1 cellular context compared by ENCODE assay signal in genomic region chr12:112419269-112420133, GRCh38.
TF ChIP-seq lines count a peak whose summit lies in the region.

No MANE protein-coding gene starts in this region.

TF ChIP-seq in K562, 482 proteins besides CTCF, POLR2A, EP300 and RAD21 (continued from another document and continues in another):
- no peak for TF ChIP-seq ZBTB40 (IDR thresholded peaks at IDR 0.05)
- no peak for TF ChIP-seq ZBTB40 (CRISPR knock-in tag; IDR thresholded peaks at IDR 0.05)
- no peak for TF ChIP-seq DNMT1 (IDR thresholded peaks at IDR 0.05)
- TF ChIP-seq ADNP (tag; IDR thresholded peaks at IDR 0.05): peak; percentile 97
- TF ChIP-seq CREB3 (tag; conservative IDR thresholded peaks at IDR 0.05; ENCODE audit: low read depth): no peak
- TF ChIP-seq ZNF668 (CRISPR knock-in tag; IDR thresholded peaks at IDR 0.05): no peak
- no peak for TF ChIP-seq ZNF655 (CRISPR knock-in tag; IDR thresholded peaks at IDR 0.05)
- TF ChIP-seq THRA (IDR thresholded peaks at IDR 0.05): no peak
- TF ChIP-seq TBP (optimal IDR thresholded peaks at IDR 0.05; ENCODE audit: low read depth, low read length): peak; percentile 33
- TF ChIP-seq ZNF436 (CRISPR knock-in tag; IDR thresholded peaks at IDR 0.05): no peak
- TF ChIP-seq TAL1 (IDR thresholded peaks at IDR 0.05): no peak
- TF ChIP-seq SOX6 (IDR thresholded peaks at IDR 0.05): no peak
- TF ChIP-seq, protein P1, sequence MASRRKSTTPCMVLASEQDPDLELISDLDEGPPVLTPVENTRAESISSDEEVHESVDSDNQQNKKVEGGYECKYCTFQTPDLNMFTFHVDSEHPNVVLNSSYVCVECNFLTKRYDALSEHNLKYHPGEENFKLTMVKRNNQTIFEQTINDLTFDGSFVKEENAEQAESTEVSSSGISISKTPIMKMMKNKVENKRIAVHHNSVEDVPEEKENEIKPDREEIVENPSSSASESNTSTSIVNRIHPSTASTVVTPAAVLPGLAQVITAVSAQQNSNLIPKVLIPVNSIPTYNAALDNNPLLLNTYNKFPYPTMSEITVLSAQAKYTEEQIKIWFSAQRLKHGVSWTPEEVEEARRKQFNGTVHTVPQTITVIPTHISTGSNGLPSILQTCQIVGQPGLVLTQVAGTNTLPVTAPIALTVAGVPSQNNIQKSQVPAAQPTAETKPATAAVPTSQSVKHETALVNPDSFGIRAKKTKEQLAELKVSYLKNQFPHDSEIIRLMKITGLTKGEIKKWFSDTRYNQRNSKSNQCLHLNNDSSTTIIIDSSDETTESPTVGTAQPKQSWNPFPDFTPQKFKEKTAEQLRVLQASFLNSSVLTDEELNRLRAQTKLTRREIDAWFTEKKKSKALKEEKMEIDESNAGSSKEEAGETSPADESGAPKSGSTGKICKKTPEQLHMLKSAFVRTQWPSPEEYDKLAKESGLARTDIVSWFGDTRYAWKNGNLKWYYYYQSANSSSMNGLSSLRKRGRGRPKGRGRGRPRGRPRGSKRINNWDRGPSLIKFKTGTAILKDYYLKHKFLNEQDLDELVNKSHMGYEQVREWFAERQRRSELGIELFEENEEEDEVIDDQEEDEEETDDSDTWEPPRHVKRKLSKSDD (conservative IDR thresholded peaks at IDR 0.05; ENCODE audit: low read length): no peak
- TF ChIP-seq XRCC4 (IDR thresholded peaks at IDR 0.05; ENCODE audit: extremely low read depth, insufficient read depth, insufficient read length): no peak
- no peak for TF ChIP-seq THRB (CRISPR knock-in tag; conservative IDR thresholded peaks at IDR 0.05)
- peak; percentile 88 for TF ChIP-seq ATF3 (IDR thresholded peaks at IDR 0.05)
- no peak for TF ChIP-seq ATF3 (CRISPR knock-in tag; conservative IDR thresholded peaks at IDR 0.05)
- TF ChIP-seq ZNF589 (CRISPR knock-in tag; IDR thresholded peaks at IDR 0.05; ENCODE audit: low read depth): peak; percentile 6; the same call in 1 of the 2 replicates
- no peak for TF ChIP-seq TCF7 (IDR thresholded peaks at IDR 0.05; ENCODE audit: borderline replicate concordance)
- no peak for TF ChIP-seq MAFG (tag; conservative IDR thresholded peaks at IDR 0.05)
- no peak for TF ChIP-seq NELFE (IDR thresholded peaks at IDR 0.05; ENCODE audit: insufficient read depth, insufficient read length)
- TF ChIP-seq ZNF263 (CRISPR knock-in tag; IDR thresholded peaks at IDR 0.05; ENCODE audit: borderline replicate concordance): no peak
- TF ChIP-seq HCFC1 (IDR thresholded peaks at IDR 0.05; ENCODE audit: low read depth, low read length): no peak
- TF ChIP-seq RBM25 (IDR thresholded peaks at IDR 0.05; ENCODE audit: low read depth, low read length, severe bottlenecking): peak; percentile 99
- TF ChIP-seq TARDBP (IDR thresholded peaks at IDR 0.05): no peak
- no peak for TF ChIP-seq E2F6 (IDR thresholded peaks at IDR 0.05; ENCODE audit: borderline replicate concordance in 1 of 2, extremely low read depth in 1 of 2, insufficient read depth in 1 of 2, insufficient read length in 1 of 2, low read depth in 1 of 2, low read length in 1 of 2, poor library complexity in 1 of 2, severe bottlenecking in 1 of 2)
- no peak for TF ChIP-seq ZNF224 (CRISPR knock-in tag; IDR thresholded peaks at IDR 0.05)
- no peak for TF ChIP-seq ZNF143 (CRISPR knock-in tag; IDR thresholded peaks at IDR 0.05)
- TF ChIP-seq THRAP3 (IDR thresholded peaks at IDR 0.05; ENCODE audit: borderline replicate concordance): no peak
- no peak for TF ChIP-seq RUNX1 (IDR thresholded peaks at IDR 0.05; ENCODE audit: low read depth)
- TF ChIP-seq, protein P2, sequence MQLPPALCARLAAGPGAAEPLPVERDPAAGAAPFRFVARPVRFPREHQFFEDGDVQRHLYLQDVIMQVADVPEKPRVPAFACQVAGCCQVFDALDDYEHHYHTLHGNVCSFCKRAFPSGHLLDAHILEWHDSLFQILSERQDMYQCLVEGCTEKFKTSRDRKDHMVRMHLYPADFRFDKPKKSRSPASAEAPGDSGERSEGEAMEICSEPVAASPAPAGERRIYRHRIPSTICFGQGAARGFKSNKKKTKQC (CRISPR knock-in tag; IDR thresholded peaks at IDR 0.05): no peak
- TF ChIP-seq TSC22D4 (tag; IDR thresholded peaks at IDR 0.05): no peak
- TF ChIP-seq ZNF644 (tag; IDR thresholded peaks at IDR 0.05; ENCODE audit: low read depth): no peak
- TF ChIP-seq EHMT2 (IDR thresholded peaks at IDR 0.05): no peak
- TF ChIP-seq PTTG1 (tag; IDR thresholded peaks at IDR 0.05; ENCODE audit: low read depth): no peak
- no peak for TF ChIP-seq CBX5 (IDR thresholded peaks at IDR 0.05; ENCODE audit: borderline replicate concordance, low read depth)
- TF ChIP-seq PHF21A (IDR thresholded peaks at IDR 0.05; ENCODE audit: borderline replicate concordance, low read depth): no peak
- TF ChIP-seq PURB (CRISPR knock-in tag; IDR thresholded peaks at IDR 0.05; ENCODE audit: low read depth): no peak
- TF ChIP-seq ZNF785 (CRISPR knock-in tag; IDR thresholded peaks at IDR 0.05): no peak
- TF ChIP-seq SAP30 (IDR thresholded peaks at IDR 0.05; ENCODE audit: borderline replicate concordance, insufficient read depth, low read depth, low read length, poor library complexity, severe bottlenecking): no peak
- no peak for TF ChIP-seq CREB3L1 (IDR thresholded peaks at IDR 0.05; ENCODE audit: borderline replicate concordance, low read depth)
- 0 out of 2 replicates have a peak, but pooled peaks have one; percentile 10 for TF ChIP-seq LCOR (CRISPR knock-in tag; IDR thresholded peaks at IDR 0.05)
